10 cellular contexts compared by ENCODE assay signal in the genomic region with DNA sequence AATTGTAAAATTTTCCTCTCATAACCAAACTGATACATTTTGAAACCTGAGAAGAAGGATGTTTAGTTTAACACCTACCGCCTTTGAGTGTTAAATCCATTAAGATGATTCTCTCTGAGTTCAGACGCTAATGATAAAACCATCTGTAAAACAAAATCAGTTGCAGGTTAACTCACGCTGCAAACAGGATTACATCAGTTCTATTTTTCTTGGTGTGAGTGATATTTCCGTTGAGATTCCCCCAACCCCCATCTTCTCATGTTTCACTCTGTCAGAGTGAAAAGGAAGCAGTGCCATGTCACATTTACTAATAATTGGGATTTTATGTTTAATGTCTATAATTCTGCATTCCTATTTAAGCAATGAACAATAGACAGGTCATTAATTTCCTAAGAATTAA.
A peak's percentile ranks its signal among the peaks of the same experiment; 100 is the strongest.
DNase-seq lines count a peak whose midpoint lies in the region; ATAC-seq and TF ChIP-seq lines count a peak whose summit lies in the region.
"Had no signal": no experiment of that assay in that cellular context is flagged by ENCODE, and none has a peak within 500 bp of the region (broad histone marks: within the 10 kb centered on the region; RNA-seq: fewer than 3 reads in every experiment).

No MANE protein-coding gene starts in this region.

- no peaks in the 10 kb centered on the region for H3K36me3 Mint-ChIP-seq in activated T-helper 17 cell treated with anti-CD3 and anti-CD28 coated beads, Interleukin-2, amount 50 U/mL, for 72 hours (ENCODE audit: low read depth)

- no peak overlapping the region for H2AFZ ChIP-seq in neural cell (ENCODE audit: low read depth, low read length)

- H3K9me3 ChIP-seq in neural cell (ENCODE audit: low read length): no peaks in the 10 kb centered on the region
- H3K9me3 ChIP-seq: heart right ventricle had no signal

- no peaks in the 10 kb centered on the region for H3F3A ChIP-seq in neural cell (ENCODE audit: insufficient read depth, low read length, poor library complexity, severe bottlenecking)

- no peaks in the 10 kb centered on the region for H3K27me3 Mint-ChIP-seq in activated T-helper 17 cell treated with anti-CD3 and anti-CD28 coated beads, Interleukin-2, amount 50 U/mL, for 72 hours

- in situ Hi-C loops in G401 (cut with HindIII; ENCODE audit: low sequenced_read_pairs): no loop called here

- no peak for TF ChIP-seq EP300 in neural cell (conservative IDR thresholded peaks at IDR 0.05; ENCODE audit: poor library complexity, severe bottlenecking)

- H3K9ac ChIP-seq in neural cell (ENCODE audit: low read length): no peak overlapping the region

- no peak overlapping the region for H3K4me2 ChIP-seq in neural cell (ENCODE audit: low read length)

- no peak for TF ChIP-seq RAD21 in neural cell (conservative IDR thresholded peaks at IDR 0.05)

- H4K20me1 ChIP-seq in neural cell (ENCODE audit: insufficient read depth): no peaks in the 10 kb centered on the region

- peak overlapping the region; percentile 11 for H3K27ac ChIP-seq in neural cell (ENCODE audit: low read length)
- H3K27ac ChIP-seq: WERI-Rb-1 had no signal

- TF ChIP-seq CTCF in neural cell (IDR thresholded peaks at IDR 0.05; ENCODE audit: poor library complexity, severe bottlenecking): no peak

- H3K4me3 ChIP-seq in neural cell (ENCODE audit: low read length): no peak overlapping the region
- H3K4me3 ChIP-seq: heart right ventricle had no signal

- H3K4me3 Mint-ChIP-seq in activated T-helper 17 cell treated with anti-CD3 and anti-CD28 coated beads, Interleukin-2, amount 50 U/mL, for 72 hours: peak overlapping the region; percentile 10

- peak overlapping the region; percentile 14 for H3K27ac Mint-ChIP-seq in activated T-helper 17 cell treated with anti-CD3 and anti-CD28 coated beads, Interleukin-2, amount 50 U/mL, for 72 hours

- H3K9me3 Mint-ChIP-seq in activated T-helper 17 cell treated with anti-CD3 and anti-CD28 coated beads, Interleukin-2, amount 50 U/mL, for 72 hours: no peaks in the 10 kb centered on the region

- ATAC-seq in GM18870 (IDR thresholded peaks at IDR 0.05; ENCODE audit: unreplicated experiment): peak; percentile 68
- ATAC-seq in activated T-helper 17 cell treated with anti-CD3 and anti-CD28 coated beads, Interleukin-2, amount 50 U/mL, for 72 hours (replicated peaks): peak; percentile 79
- ATAC-seq in GM18520 (IDR thresholded peaks at IDR 0.05; ENCODE audit: unreplicated experiment): no peak
- ATAC-seq: HCT116 had no signal

- DNase-seq in NAMALWA (ENCODE audit: low spot score) (peak; percentile 58), SW480 (ENCODE audit: low spot score) (no peak), G401 (ENCODE audit: low spot score) (no peak)
- DNase-seq: heart right ventricle, WERI-Rb-1 had no signal

- no peaks in the 10 kb centered on the region for H3K27me3 ChIP-seq in neural cell (ENCODE audit: insufficient read depth, low read depth, low read length)
- H3K27me3 ChIP-seq: heart right ventricle had no signal

- H3K36me3 ChIP-seq in neural cell (ENCODE audit: insufficient read depth, low read length): no peaks in the 10 kb centered on the region

- peaks cover 5% of the 10 kb centered on the region for H3K4me1 Mint-ChIP-seq in activated T-helper 17 cell treated with anti-CD3 and anti-CD28 coated beads, Interleukin-2, amount 50 U/mL, for 72 hours

- no peaks in the 10 kb centered on the region for H3K9me2 ChIP-seq in neural cell (ENCODE audit: insufficient read depth, low read length)

- no peaks in the 10 kb centered on the region for H3K79me2 ChIP-seq in neural cell (replicated peaks; ENCODE audit: insufficient read depth, low read length)

TF ChIP-seq in neural cell, 6 proteins besides CTCF, POLR2A, EP300 and RAD21:
- TF ChIP-seq SMC3 (conservative IDR thresholded peaks at IDR 0.05; ENCODE audit: poor library complexity) (no peak), EZH2 (IDR thresholded peaks at IDR 0.05; ENCODE audit: borderline replicate concordance, insufficient read depth, low read length, poor library complexity, severe bottlenecking) (no peak), TAF1 (IDR thresholded peaks at IDR 0.05; ENCODE audit: low read depth) (no peak), MXI1 (conservative IDR thresholded peaks at IDR 0.05; ENCODE audit: poor library complexity, severe bottlenecking) (no peak), POLR2AphosphoS5 (IDR thresholded peaks at IDR 0.05) (no peak)
- TF ChIP-seq, protein P1, sequence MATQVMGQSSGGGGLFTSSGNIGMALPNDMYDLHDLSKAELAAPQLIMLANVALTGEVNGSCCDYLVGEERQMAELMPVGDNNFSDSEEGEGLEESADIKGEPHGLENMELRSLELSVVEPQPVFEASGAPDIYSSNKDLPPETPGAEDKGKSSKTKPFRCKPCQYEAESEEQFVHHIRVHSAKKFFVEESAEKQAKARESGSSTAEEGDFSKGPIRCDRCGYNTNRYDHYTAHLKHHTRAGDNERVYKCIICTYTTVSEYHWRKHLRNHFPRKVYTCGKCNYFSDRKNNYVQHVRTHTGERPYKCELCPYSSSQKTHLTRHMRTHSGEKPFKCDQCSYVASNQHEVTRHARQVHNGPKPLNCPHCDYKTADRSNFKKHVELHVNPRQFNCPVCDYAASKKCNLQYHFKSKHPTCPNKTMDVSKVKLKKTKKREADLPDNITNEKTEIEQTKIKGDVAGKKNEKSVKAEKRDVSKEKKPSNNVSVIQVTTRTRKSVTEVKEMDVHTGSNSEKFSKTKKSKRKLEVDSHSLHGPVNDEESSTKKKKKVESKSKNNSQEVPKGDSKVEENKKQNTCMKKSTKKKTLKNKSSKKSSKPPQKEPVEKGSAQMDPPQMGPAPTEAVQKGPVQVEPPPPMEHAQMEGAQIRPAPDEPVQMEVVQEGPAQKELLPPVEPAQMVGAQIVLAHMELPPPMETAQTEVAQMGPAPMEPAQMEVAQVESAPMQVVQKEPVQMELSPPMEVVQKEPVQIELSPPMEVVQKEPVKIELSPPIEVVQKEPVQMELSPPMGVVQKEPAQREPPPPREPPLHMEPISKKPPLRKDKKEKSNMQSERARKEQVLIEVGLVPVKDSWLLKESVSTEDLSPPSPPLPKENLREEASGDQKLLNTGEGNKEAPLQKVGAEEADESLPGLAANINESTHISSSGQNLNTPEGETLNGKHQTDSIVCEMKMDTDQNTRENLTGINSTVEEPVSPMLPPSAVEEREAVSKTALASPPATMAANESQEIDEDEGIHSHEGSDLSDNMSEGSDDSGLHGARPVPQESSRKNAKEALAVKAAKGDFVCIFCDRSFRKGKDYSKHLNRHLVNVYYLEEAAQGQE (IDR thresholded peaks at IDR 0.05; ENCODE audit: borderline replicate concordance): no peak
